Comparison of ENCODE assay signal across 23 cellular contexts in the genomic region with DNA sequence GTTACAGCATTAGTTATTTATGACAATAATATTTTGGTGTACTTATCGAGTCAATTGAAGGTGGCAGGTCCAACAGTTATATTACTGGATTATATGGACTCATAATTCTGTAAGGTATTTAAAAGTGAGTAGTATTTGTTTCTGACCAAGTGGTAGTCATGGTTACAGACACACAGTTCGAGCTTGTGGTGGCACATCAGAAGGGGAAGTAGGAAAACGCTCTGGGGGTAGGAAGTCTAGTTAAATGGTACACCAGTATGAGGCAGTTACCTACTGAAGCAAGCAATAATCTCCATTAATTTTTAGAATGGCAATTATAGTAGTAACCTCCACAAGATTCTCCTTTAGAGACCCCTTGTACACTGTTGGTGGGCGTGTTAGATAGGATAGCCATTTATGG.
"Had no signal": no experiment of that assay in that cellular context is flagged by ENCODE, and none has a peak within 500 bp of the region (broad histone marks: within the 10 kb centered on the region; RNA-seq: fewer than 3 reads in every experiment).

No MANE protein-coding gene starts in this region.

- H3K4me1 Mint-ChIP-seq: activated B cell treated with CpG ODN at 0.5 μM for 24 hours; activated naive CD8-positive, alpha-beta T cell treated with anti-CD3 and anti-CD28 coated beads, Interleukin-2, amount 50 U/mL, for 24 hours; endodermal cell; natural killer cell had no signal

- H3K4me3 Mint-ChIP-seq: activated B cell treated with CpG ODN at 0.5 μM for 24 hours; activated CD4-positive, alpha-beta memory T cell treated with anti-CD3 and anti-CD28 coated beads for 36 hours; activated naive CD8-positive, alpha-beta T cell treated with anti-CD3 and anti-CD28 coated beads, Interleukin-2, amount 50 U/mL, for 24 hours; endodermal cell; natural killer cell had no signal

- H3K9me3 Mint-ChIP-seq: activated CD4-positive, alpha-beta memory T cell treated with anti-CD3 and anti-CD28 coated beads for 36 hours; activated naive CD8-positive, alpha-beta T cell treated with anti-CD3 and anti-CD28 coated beads, Interleukin-2, amount 50 U/mL, for 24 hours; endodermal cell had no signal

- H3K27me3 Mint-ChIP-seq: activated B cell treated with CpG ODN at 0.5 μM for 24 hours; activated CD4-positive, alpha-beta memory T cell treated with anti-CD3 and anti-CD28 coated beads for 36 hours; activated naive CD8-positive, alpha-beta T cell treated with anti-CD3 and anti-CD28 coated beads, Interleukin-2, amount 50 U/mL, for 24 hours had no signal

- H3K4me3 ChIP-seq: cardiac muscle cell, esophagus squamous epithelium, gastroesophageal sphincter, heart left ventricle, prostate gland, right atrium auricular region, spleen, thyroid gland had no signal

- H3K27ac Mint-ChIP-seq: activated B cell treated with CpG ODN at 0.5 μM for 24 hours; activated CD4-positive, alpha-beta memory T cell treated with anti-CD3 and anti-CD28 coated beads for 36 hours; activated naive CD8-positive, alpha-beta T cell treated with anti-CD3 and anti-CD28 coated beads, Interleukin-2, amount 50 U/mL, for 24 hours; endodermal cell; natural killer cell had no signal

- H3K36me3 Mint-ChIP-seq: activated CD4-positive, alpha-beta memory T cell treated with anti-CD3 and anti-CD28 coated beads for 36 hours; natural killer cell had no signal

- DNase-seq: activated B cell treated with CpG ODN at 0.5 μM for 24 hours; activated CD4-positive, alpha-beta memory T cell treated with anti-CD3 and anti-CD28 coated beads for 36 hours; activated CD4-positive, alpha-beta T cell treated with anti-CD3 and anti-CD28 coated beads for 4 hours; activated effector memory CD4-positive, alpha-beta T cell treated with Interleukin-2 at 50 U/mL for 16 hours; activated naive CD4-positive, alpha-beta T cell treated with anti-CD3 and anti-CD28 coated beads, Interleukin-2, amount 50 U/mL, for 16 hours; activated naive CD8-positive, alpha-beta T cell treated with anti-CD3 and anti-CD28 coated beads, Interleukin-2, amount 50 U/mL, for 24 hours; activated T-cell treated with anti-CD3 and anti-CD28 coated beads, Interleukin-2, amount 50 U/mL, for 48 hours; cortex of kidney; endodermal cell; esophagus squamous epithelium; heart left ventricle; left cardiac atrium; midbrain; natural killer cell; spleen; stimulated activated CD4-positive, alpha-beta T cell treated with anti-CD3 and anti-CD28 coated beads, Interleukin-4, amount 100 ng/mL, for 1 hour; stimulated activated naive CD8-positive, alpha-beta T cell treated with anti-CD3 and anti-CD28 coated beads, Interleukin-15, Interleukin-2, amounts not matched to agents 100 U/mL and 50 U/mL, for 24 hours; T1000; thyroid gland had no signal

- ATAC-seq: activated naive CD8-positive, alpha-beta T cell treated with anti-CD3 and anti-CD28 coated beads, Interleukin-2, amount 50 U/mL, for 24 hours; gastroesophageal sphincter; heart left ventricle; left cardiac atrium; natural killer cell; stimulated activated naive CD8-positive, alpha-beta T cell treated with anti-CD3 and anti-CD28 coated beads, Interleukin-15, Interleukin-2, amounts not matched to agents 100 U/mL and 50 U/mL, for 24 hours had no signal
